ENCODE assay signal across 10 cellular contexts in genomic region chr1:94068096-94068830, GRCh38. TPM values are rescaled to one million over a fixed set of nuclear protein-coding genes. Genes with fewer than 3 reads are reported as not detected.
DNase-seq lines count a peak whose midpoint lies in the region; ATAC-seq and TF ChIP-seq lines count a peak whose summit lies in the region.
"Had no signal": no experiment of that assay in that cellular context is flagged by ENCODE, and none has a peak within 500 bp of the region (broad histone marks: within the 10 kb centered on the region; RNA-seq: fewer than 3 reads in every experiment).

No MANE protein-coding gene starts in this region.

- no peak for TF ChIP-seq CTCF in endodermal cell (conservative IDR thresholded peaks at IDR 0.05)
- TF ChIP-seq CTCF in neural progenitor cell (IDR thresholded peaks at IDR 0.05), result no peak
- TF ChIP-seq CTCF in GM13976 (IDR thresholded peaks at IDR 0.05; ENCODE audit: borderline replicate concordance, control extremely low read depth, extremely low read depth, insufficient read depth, missing control alignments), result no peak

- ATAC-seq in GM21737 (IDR thresholded peaks at IDR 0.05; ENCODE audit: unreplicated experiment), result no peak
- ATAC-seq: activated CD4-positive, CD25-positive, alpha-beta regulatory T cell treated with anti-CD3 and anti-CD28 coated beads, Interleukin-2, amount 50 U/mL, for 24 hours had no signal

- H3K4me3 ChIP-seq in BLaER1 treated with 17β-estradiol and CSF1 and Interleukin-3, amounts not matched to agents 10 nM and 100 nM, result no peak overlapping the region
- H3K4me3 ChIP-seq in endodermal cell (ENCODE audit: low read length), result peak overlapping the region; percentile 28
- no peak overlapping the region for H3K4me3 ChIP-seq in neural progenitor cell
- H3K4me3 ChIP-seq: ascending aorta had no signal

- H2AFZ ChIP-seq in neural progenitor cell (replicated peaks), result no peak overlapping the region

- peaks cover 62 to 100% (median 97%) of the 10 kb centered on the region in 10 experiments for H3K4me1 ChIP-seq in BLaER1 treated with 17β-estradiol and CSF1 and Interleukin-3, amounts not matched to agents 10 nM and 100 nM
- H3K4me1 ChIP-seq in endodermal cell (ENCODE audit: control insufficient read depth, insufficient read depth, low read length), result peaks cover 12% of the 10 kb centered on the region
- H3K4me1 ChIP-seq in neural progenitor cell, result peaks cover 22% of the 10 kb centered on the region

- peaks cover 0 to 84% (median 0%) of the 10 kb centered on the region in 11 experiments; a peak in 6 of 22 replicates for H3K27me3 ChIP-seq in BLaER1 treated with 17β-estradiol and CSF1 and Interleukin-3, amounts not matched to agents 10 nM and 100 nM
- no peaks in the 10 kb centered on the region for H3K27me3 ChIP-seq in endodermal cell (ENCODE audit: control insufficient read depth, insufficient read depth, low read length, poor library complexity, severe bottlenecking)
- peaks cover 97% of the 10 kb centered on the region for H3K27me3 ChIP-seq in neural progenitor cell
- H3K27me3 ChIP-seq: ascending aorta had no signal

- peaks cover 14% of the 10 kb centered on the region for H3F3A ChIP-seq in neural progenitor cell (ENCODE audit: low read depth)

- H3K36me3 ChIP-seq in BLaER1 treated with 17β-estradiol and CSF1 and Interleukin-3, amounts not matched to agents 10 nM and 100 nM, result no peaks in the 10 kb centered on the region
- H3K36me3 ChIP-seq in KOPT-K1 (ENCODE audit: insufficient read depth, low read length) (no peaks in the 10 kb centered on the region), endodermal cell (ENCODE audit: control insufficient read depth, insufficient read depth, low read length) (no peaks in the 10 kb centered on the region), neural progenitor cell (no peaks in the 10 kb centered on the region)
- H3K36me3 ChIP-seq: ascending aorta had no signal

- peak overlapping the region; percentile 50 to 94 (median 83); a peak in 20 of 22 replicates for H3K4me2 ChIP-seq in BLaER1 treated with 17β-estradiol and CSF1 and Interleukin-3, amounts not matched to agents 10 nM and 100 nM
- H3K4me2 ChIP-seq in neural progenitor cell, result peak overlapping the region; percentile 53

- peaks cover 0 to 4% (median 0%) of the 10 kb centered on the region in 11 experiments; a peak in 1 of 22 replicates for H4K20me1 ChIP-seq in BLaER1 treated with 17β-estradiol and CSF1 and Interleukin-3, amounts not matched to agents 10 nM and 100 nM
- H4K20me1 ChIP-seq in neural progenitor cell (ENCODE audit: low read depth), result no peaks in the 10 kb centered on the region

- peak overlapping the region; percentile 27 for H3K27ac Mint-ChIP-seq in endodermal cell
- H3K27ac Mint-ChIP-seq in neural progenitor cell, result no peak overlapping the region

- H3K9me3 Mint-ChIP-seq in endodermal cell (no peaks in the 10 kb centered on the region), neural progenitor cell (peaks cover 4% of the 10 kb centered on the region)

- H3K9me3 ChIP-seq in BLaER1 treated with 17β-estradiol and CSF1 and Interleukin-3, amounts not matched to agents 10 nM and 100 nM (replicated peaks in 1 of 11), result no peaks in the 10 kb centered on the region
- no peaks in the 10 kb centered on the region for H3K9me3 ChIP-seq in KOPT-K1 (ENCODE audit: insufficient read depth, low read length, poor library complexity, severe bottlenecking)
- no peaks in the 10 kb centered on the region for H3K9me3 ChIP-seq in endodermal cell (ENCODE audit: control insufficient read depth, low read length)
- no peaks in the 10 kb centered on the region for H3K9me3 ChIP-seq in neural progenitor cell (ENCODE audit: low read depth)
- H3K9me3 ChIP-seq: ascending aorta had no signal

- H3K36me3 Mint-ChIP-seq in endodermal cell (ENCODE audit: low read depth), result no peaks in the 10 kb centered on the region
- peaks cover 2% of the 10 kb centered on the region for H3K36me3 Mint-ChIP-seq in neural progenitor cell

- no peaks in the 10 kb centered on the region for H3K79me2 ChIP-seq in neural progenitor cell (ENCODE audit: low read depth)

- H3K4me1 Mint-ChIP-seq in endodermal cell, result peaks cover 53% of the 10 kb centered on the region
- H3K4me1 Mint-ChIP-seq in neural progenitor cell, result peaks cover 34% of the 10 kb centered on the region

- DNase-seq in endodermal cell, result peak; percentile 49
- no peak for DNase-seq in neural progenitor cell (ENCODE audit: low spot score)
- DNase-seq in SKM-1 (lab: John Stamatoyannopoulos, UW; ENCODE audit: unreplicated experiment), result no peak
- DNase-seq in NCI-H524 treated with DMSO at 0.1 percent for 48 hours (lab: John Stamatoyannopoulos, UW), result no peak
- no peak for DNase-seq in GM13976 (ENCODE audit: low spot score)

- in situ Hi-C loops in GM13976 (cut with MboI; ENCODE audit: low sequenced_read_pairs, unreplicated experiment), result no loop called here

- peak overlapping the region in 5 of 11 experiments; percentile 10 to 55 (median 51); a peak in 3 of 22 replicates for H3K9ac ChIP-seq in BLaER1 treated with 17β-estradiol and CSF1 and Interleukin-3, amounts not matched to agents 10 nM and 100 nM
- H3K9ac ChIP-seq in endodermal cell (ENCODE audit: extremely low read depth, low read length, poor library complexity, severe bottlenecking) (no peak overlapping the region), neural progenitor cell (no peak overlapping the region)

- H3K27ac ChIP-seq in BLaER1 treated with 17β-estradiol and CSF1 and Interleukin-3, amounts not matched to agents 10 nM and 100 nM, result peak overlapping the region in 8 of 11 experiments; percentile 18 to 74 (median 62); a peak in 14 of 22 replicates
- peak overlapping the region; percentile 84 for H3K27ac ChIP-seq in KOPT-K1 (ENCODE audit: low read depth, low read length, poor library complexity, severe bottlenecking)
- H3K27ac ChIP-seq in endodermal cell (ENCODE audit: low read depth, low read length), result no peak overlapping the region
- H3K27ac ChIP-seq in neural progenitor cell, result no peak overlapping the region

- 77 to 84% methylated on average over 4 to 5 of the region's 5 CpGs for WGBS in endodermal cell (ENCODE audit: insufficient coverage in 1 of 2, insufficient read length in 1 of 2), 2 experiments

- no peak overlapping the region for H3K4me3 Mint-ChIP-seq in endodermal cell
- H3K4me3 Mint-ChIP-seq in neural progenitor cell, result no peak overlapping the region

- peaks cover 6% of the 10 kb centered on the region for H3K27me3 Mint-ChIP-seq in endodermal cell (ENCODE audit: insufficient read depth)
- peaks cover 5% of the 10 kb centered on the region for H3K27me3 Mint-ChIP-seq in neural progenitor cell (ENCODE audit: insufficient read depth, low read depth)

RNA-seq across cellular contexts. Expression of gene ABCA4, which starts 52.7 kb away (rescaled TPM):
- total RNA-seq in endodermal cell, result 1 to 10 TPM; 1.6 to 1.7 TPM
- 0.61 TPM for polyA plus RNA-seq in endodermal cell (2013, experiment 1 of 2)
- polyA plus RNA-seq in endodermal cell (2013, experiment 2 of 2), result 0.54 TPM
- total RNA-seq in neural progenitor cell (ENCODE audit: low replicate concordance), result 0.87 and 1.2 TPM in 2 replicates
- total RNA-seq: ascending aorta had no signal

Comparison
In these comparisons a context has a peak if more than half of its experiments do, and no peak if none do; other contexts are left out.
1. H3K27ac ChIP-seq: peak in BLaER1 treated with 17β-estradiol and CSF1 and Interleukin-3, amounts not matched to agents 10 nM and 100 nM (8 of 11) and KOPT-K1 (single experiment); none in endodermal cell (single experiment) and neural progenitor cell (single experiment).